Comparison of ENCODE assay signal across 1 cellular context in genomic region chr16:88767546-88767945, GRCh38.
TF ChIP-seq lines count a peak whose summit lies in the region.

No MANE protein-coding gene starts in this region.

TF ChIP-seq in endothelial cell of umbilical vein, 7 proteins besides CTCF, POLR2A, EP300 and RAD21:
- no peak for TF ChIP-seq JUN (IDR thresholded peaks at IDR 0.05; ENCODE audit: borderline replicate concordance, insufficient read depth, insufficient read length, low read depth)
- no peak for TF ChIP-seq POLR2AphosphoS5 (IDR thresholded peaks at IDR 0.05; ENCODE audit: insufficient read depth, low read depth, low read length)
- no peak for TF ChIP-seq FOS (IDR thresholded peaks at IDR 0.05; ENCODE audit: borderline replicate concordance, insufficient read depth, low read length)
- TF ChIP-seq GATA2 (IDR thresholded peaks at IDR 0.05; ENCODE audit: insufficient read depth, insufficient read length, low read depth, low read length) = no peak
- no peak for TF ChIP-seq EZH2 (IDR thresholded peaks at IDR 0.05; ENCODE audit: borderline replicate concordance, low read depth, low read length, severe bottlenecking)
- TF ChIP-seq MAX (IDR thresholded peaks at IDR 0.05; ENCODE audit: insufficient read depth, insufficient read length) = no peak
- no peak for TF ChIP-seq MYC (IDR thresholded peaks at IDR 0.05; ENCODE audit: low read depth, low read length)
TF ChIP-seq in endothelial cell of umbilical vein: peak in this region for 0.
